Comparison of ENCODE assay signal across 1 cellular context in the genomic region with DNA sequence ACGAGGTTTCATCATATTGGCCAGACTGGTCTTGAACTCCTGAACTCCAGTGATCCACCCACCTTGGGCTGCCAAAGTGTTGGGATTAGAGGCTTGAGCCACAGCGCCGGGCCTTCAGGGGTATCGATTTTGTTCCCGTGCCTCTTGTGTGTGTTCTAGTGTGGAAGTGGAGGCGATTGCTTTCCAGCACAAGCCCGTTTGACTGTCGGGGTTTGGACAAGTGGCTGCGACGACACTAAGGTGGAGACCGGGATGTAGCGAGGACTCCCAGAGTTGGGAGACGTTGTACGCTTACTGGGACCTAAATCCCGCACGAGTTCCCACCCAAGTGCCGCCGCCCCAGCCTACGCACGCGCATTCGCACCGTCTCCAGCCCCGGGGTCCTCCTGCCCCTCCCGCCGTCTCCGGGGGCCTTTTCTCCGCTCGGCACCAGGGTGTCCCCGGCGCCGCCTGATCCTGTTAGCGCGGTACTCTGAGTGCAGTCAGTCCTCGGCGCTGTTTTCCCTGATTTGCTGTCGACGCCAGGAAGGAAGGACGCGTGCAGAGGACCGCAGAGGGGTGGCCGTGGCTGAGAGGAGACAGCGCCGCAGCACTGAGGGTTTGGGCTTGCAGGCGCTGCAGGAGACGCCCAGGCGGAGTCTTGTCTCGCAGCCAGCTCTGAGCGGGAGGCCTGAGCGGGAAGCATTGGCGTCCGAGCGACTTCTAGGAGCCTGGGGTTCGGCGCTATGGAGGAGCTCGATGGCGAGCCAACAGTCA.
TF ChIP-seq lines count a peak whose summit lies in the region.

A gene with protein sequence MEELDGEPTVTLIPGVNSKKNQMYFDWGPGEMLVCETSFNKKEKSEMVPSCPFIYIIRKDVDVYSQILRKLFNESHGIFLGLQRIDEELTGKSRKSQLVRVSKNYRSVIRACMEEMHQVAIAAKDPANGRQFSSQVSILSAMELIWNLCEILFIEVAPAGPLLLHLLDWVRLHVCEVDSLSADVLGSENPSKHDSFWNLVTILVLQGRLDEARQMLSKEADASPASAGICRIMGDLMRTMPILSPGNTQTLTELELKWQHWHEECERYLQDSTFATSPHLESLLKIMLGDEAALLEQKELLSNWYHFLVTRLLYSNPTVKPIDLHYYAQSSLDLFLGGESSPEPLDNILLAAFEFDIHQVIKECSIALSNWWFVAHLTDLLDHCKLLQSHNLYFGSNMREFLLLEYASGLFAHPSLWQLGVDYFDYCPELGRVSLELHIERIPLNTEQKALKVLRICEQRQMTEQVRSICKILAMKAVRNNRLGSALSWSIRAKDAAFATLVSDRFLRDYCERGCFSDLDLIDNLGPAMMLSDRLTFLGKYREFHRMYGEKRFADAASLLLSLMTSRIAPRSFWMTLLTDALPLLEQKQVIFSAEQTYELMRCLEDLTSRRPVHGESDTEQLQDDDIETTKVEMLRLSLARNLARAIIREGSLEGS (plus strand): TSS at position 643 of the 756 bp plus-strand sequence. CDS start 83 bp downstream, at position 726.

TF ChIP-seq in K562, 482 proteins besides CTCF, POLR2A, EP300 and RAD21 (continued from another document and continues in another):
- TF ChIP-seq, protein P1, sequence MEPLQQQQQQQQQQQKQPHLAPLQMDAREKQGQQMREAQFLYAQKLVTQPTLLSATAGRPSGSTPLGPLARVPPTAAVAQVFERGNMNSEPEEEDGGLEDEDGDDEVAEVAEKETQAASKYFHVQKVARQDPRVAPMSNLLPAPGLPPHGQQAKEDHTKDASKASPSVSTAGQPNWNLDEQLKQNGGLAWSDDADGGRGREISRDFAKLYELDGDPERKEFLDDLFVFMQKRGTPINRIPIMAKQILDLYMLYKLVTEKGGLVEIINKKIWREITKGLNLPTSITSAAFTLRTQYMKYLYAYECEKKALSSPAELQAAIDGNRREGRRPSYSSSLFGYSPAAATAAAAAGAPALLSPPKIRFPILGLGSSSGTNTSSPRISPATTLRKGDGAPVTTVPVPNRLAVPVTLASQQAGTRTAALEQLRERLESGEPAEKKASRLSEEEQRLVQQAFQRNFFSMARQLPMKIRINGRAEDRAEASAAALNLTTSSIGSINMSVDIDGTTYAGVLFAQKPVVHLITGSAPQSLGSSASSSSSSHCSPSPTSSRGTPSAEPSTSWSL (CRISPR knock-in tag; IDR thresholded peaks at IDR 0.05; ENCODE audit: borderline replicate concordance) = no peak
- TF ChIP-seq, protein P2, sequence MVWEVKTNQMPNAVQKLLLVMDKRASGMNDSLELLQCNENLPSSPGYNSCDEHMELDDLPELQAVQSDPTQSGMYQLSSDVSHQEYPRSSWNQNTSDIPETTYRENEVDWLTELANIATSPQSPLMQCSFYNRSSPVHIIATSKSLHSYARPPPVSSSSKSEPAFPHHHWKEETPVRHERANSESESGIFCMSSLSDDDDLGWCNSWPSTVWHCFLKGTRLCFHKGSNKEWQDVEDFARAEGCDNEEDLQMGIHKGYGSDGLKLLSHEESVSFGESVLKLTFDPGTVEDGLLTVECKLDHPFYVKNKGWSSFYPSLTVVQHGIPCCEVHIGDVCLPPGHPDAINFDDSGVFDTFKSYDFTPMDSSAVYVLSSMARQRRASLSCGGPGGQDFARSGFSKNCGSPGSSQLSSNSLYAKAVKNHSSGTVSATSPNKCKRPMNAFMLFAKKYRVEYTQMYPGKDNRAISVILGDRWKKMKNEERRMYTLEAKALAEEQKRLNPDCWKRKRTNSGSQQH (CRISPR knock-in tag; IDR thresholded peaks at IDR 0.05) = no peak
- no peak for TF ChIP-seq NCOA6 (IDR thresholded peaks at IDR 0.05)
- no peak for TF ChIP-seq SRSF9 (IDR thresholded peaks at IDR 0.05; ENCODE audit: borderline replicate concordance, low read depth, low read length)
- TF ChIP-seq SUPT5H (IDR thresholded peaks at IDR 0.05) = peak; percentile 92
- TF ChIP-seq, protein P3, sequence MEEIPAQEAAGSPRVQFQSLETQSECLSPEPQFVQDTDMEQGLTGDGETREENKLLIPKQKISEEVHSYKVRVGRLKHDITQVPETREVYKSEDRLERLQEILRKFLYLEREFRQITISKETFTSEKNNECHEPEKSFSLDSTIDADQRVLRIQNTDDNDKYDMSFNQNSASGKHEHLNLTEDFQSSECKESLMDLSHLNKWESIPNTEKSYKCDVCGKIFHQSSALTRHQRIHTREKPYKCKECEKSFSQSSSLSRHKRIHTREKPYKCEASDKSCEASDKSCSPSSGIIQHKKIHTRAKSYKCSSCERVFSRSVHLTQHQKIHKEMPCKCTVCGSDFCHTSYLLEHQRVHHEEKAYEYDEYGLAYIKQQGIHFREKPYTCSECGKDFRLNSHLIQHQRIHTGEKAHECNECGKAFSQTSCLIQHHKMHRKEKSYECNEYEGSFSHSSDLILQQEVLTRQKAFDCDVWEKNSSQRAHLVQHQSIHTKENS (CRISPR knock-in tag; IDR thresholded peaks at IDR 0.05) = no peak
- no peak for TF ChIP-seq ZNF764 (CRISPR knock-in tag; IDR thresholded peaks at IDR 0.05; ENCODE audit: low read depth)
- TF ChIP-seq TAF1 (IDR thresholded peaks at IDR 0.05; ENCODE audit: control insufficient read depth, extremely low read depth, insufficient read depth, low read length, severe bottlenecking) = peak; percentile 62
- TF ChIP-seq, protein P4, sequence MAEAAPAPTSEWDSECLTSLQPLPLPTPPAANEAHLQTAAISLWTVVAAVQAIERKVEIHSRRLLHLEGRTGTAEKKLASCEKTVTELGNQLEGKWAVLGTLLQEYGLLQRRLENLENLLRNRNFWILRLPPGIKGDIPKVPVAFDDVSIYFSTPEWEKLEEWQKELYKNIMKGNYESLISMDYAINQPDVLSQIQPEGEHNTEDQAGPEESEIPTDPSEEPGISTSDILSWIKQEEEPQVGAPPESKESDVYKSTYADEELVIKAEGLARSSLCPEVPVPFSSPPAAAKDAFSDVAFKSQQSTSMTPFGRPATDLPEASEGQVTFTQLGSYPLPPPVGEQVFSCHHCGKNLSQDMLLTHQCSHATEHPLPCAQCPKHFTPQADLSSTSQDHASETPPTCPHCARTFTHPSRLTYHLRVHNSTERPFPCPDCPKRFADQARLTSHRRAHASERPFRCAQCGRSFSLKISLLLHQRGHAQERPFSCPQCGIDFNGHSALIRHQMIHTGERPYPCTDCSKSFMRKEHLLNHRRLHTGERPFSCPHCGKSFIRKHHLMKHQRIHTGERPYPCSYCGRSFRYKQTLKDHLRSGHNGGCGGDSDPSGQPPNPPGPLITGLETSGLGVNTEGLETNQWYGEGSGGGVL (CRISPR knock-in tag; IDR thresholded peaks at IDR 0.05) = no peak
- TF ChIP-seq ARID1B (IDR thresholded peaks at IDR 0.05) = 0 out of 2 replicates have a peak, but pooled peaks have one; percentile 37
- no peak for TF ChIP-seq MAFG (tag; conservative IDR thresholded peaks at IDR 0.05)
- TF ChIP-seq RBM22 (IDR thresholded peaks at IDR 0.05; ENCODE audit: low read depth, low read length, poor library complexity, severe bottlenecking) = no peak
- TF ChIP-seq ZNF79 (CRISPR knock-in tag; IDR thresholded peaks at IDR 0.05; ENCODE audit: low read depth) = no peak
- TF ChIP-seq, protein P5, sequence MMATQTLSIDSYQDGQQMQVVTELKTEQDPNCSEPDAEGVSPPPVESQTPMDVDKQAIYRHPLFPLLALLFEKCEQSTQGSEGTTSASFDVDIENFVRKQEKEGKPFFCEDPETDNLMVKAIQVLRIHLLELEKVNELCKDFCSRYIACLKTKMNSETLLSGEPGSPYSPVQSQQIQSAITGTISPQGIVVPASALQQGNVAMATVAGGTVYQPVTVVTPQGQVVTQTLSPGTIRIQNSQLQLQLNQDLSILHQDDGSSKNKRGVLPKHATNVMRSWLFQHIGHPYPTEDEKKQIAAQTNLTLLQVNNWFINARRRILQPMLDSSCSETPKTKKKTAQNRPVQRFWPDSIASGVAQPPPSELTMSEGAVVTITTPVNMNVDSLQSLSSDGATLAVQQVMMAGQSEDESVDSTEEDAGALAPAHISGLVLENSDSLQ (IDR thresholded peaks at IDR 0.05) = no peak
- TF ChIP-seq ZBTB8A (IDR thresholded peaks at IDR 0.05; ENCODE audit: partially characterized antibody) = no peak
- no peak for TF ChIP-seq KLF10 (CRISPR knock-in tag; IDR thresholded peaks at IDR 0.05)
- TF ChIP-seq ILF3 (IDR thresholded peaks at IDR 0.05; ENCODE audit: borderline replicate concordance) = no peak
- TF ChIP-seq, protein P6, sequence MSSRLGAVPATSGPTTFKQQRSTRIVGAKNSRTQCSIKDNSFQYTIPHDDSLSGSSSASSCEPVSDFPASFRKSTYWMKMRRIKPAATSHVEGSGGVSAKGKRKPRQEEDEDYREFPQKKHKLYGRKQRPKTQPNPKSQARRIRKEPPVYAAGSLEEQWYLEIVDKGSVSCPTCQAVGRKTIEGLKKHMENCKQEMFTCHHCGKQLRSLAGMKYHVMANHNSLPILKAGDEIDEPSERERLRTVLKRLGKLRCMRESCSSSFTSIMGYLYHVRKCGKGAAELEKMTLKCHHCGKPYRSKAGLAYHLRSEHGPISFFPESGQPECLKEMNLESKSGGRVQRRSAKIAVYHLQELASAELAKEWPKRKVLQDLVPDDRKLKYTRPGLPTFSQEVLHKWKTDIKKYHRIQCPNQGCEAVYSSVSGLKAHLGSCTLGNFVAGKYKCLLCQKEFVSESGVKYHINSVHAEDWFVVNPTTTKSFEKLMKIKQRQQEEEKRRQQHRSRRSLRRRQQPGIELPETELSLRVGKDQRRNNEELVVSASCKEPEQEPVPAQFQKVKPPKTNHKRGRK (tag; IDR thresholded peaks at IDR 0.05) = no peak
- TF ChIP-seq ZNF282 (CRISPR knock-in tag; IDR thresholded peaks at IDR 0.05) = no peak
- TF ChIP-seq, protein P7, sequence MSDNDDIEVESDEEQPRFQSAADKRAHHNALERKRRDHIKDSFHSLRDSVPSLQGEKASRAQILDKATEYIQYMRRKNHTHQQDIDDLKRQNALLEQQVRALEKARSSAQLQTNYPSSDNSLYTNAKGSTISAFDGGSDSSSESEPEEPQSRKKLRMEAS (CRISPR knock-in tag; IDR thresholded peaks at IDR 0.05) = peak; percentile 67; the same call in 1 of the 2 replicates
- TF ChIP-seq SMARCB1 (IDR thresholded peaks at IDR 0.05; ENCODE audit: insufficient read length, low read depth) = no peak
- TF ChIP-seq TCF3 (CRISPR knock-in tag; IDR thresholded peaks at IDR 0.05) = no peak
- TF ChIP-seq FOXJ2 (tag; IDR thresholded peaks at IDR 0.05) = no peak
- peak; percentile 0; the same call in 1 of the 2 replicates for TF ChIP-seq ZBTB1 (CRISPR knock-in tag; IDR thresholded peaks at IDR 0.05; ENCODE audit: borderline replicate concordance, low read depth)
- no peak; the same call in 1 of the 2 replicates for TF ChIP-seq NBN (IDR thresholded peaks at IDR 0.05; ENCODE audit: low read depth)
- TF ChIP-seq, protein P8, sequence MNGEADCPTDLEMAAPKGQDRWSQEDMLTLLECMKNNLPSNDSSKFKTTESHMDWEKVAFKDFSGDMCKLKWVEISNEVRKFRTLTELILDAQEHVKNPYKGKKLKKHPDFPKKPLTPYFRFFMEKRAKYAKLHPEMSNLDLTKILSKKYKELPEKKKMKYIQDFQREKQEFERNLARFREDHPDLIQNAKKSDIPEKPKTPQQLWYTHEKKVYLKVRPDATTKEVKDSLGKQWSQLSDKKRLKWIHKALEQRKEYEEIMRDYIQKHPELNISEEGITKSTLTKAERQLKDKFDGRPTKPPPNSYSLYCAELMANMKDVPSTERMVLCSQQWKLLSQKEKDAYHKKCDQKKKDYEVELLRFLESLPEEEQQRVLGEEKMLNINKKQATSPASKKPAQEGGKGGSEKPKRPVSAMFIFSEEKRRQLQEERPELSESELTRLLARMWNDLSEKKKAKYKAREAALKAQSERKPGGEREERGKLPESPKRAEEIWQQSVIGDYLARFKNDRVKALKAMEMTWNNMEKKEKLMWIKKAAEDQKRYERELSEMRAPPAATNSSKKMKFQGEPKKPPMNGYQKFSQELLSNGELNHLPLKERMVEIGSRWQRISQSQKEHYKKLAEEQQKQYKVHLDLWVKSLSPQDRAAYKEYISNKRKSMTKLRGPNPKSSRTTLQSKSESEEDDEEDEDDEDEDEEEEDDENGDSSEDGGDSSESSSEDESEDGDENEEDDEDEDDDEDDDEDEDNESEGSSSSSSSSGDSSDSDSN (IDR thresholded peaks at IDR 0.05; ENCODE audit: borderline replicate concordance in 1 of 2, low read depth in 2 of 2, low read length in 2 of 2) = peak; percentile 66 to 75; a peak in 1 of 4 replicates
- peak; percentile 95 to 96 for TF ChIP-seq NRF1 (conservative IDR thresholded peaks at IDR 0.05 in 1 of 2, IDR thresholded peaks at IDR 0.05 in 1 of 2)
- 0 out of 2 replicates have a peak, but pooled peaks have one; percentile 32 for TF ChIP-seq EHMT2 (IDR thresholded peaks at IDR 0.05)
- TF ChIP-seq PYGO2 (tag; IDR thresholded peaks at IDR 0.05) = no peak
- TF ChIP-seq, protein P9, sequence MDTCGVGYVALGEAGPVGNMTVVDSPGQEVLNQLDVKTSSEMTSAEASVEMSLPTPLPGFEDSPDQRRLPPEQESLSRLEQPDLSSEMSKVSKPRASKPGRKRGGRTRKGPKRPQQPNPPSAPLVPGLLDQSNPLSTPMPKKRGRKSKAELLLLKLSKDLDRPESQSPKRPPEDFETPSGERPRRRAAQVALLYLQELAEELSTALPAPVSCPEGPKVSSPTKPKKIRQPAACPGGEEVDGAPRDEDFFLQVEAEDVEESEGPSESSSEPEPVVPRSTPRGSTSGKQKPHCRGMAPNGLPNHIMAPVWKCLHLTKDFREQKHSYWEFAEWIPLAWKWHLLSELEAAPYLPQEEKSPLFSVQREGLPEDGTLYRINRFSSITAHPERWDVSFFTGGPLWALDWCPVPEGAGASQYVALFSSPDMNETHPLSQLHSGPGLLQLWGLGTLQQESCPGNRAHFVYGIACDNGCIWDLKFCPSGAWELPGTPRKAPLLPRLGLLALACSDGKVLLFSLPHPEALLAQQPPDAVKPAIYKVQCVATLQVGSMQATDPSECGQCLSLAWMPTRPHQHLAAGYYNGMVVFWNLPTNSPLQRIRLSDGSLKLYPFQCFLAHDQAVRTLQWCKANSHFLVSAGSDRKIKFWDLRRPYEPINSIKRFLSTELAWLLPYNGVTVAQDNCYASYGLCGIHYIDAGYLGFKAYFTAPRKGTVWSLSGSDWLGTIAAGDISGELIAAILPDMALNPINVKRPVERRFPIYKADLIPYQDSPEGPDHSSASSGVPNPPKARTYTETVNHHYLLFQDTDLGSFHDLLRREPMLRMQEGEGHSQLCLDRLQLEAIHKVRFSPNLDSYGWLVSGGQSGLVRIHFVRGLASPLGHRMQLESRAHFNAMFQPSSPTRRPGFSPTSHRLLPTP (IDR thresholded peaks at IDR 0.05; ENCODE audit: borderline replicate concordance, extremely low read depth, insufficient read length) = peak; percentile 23
- TF ChIP-seq PCBP1 (IDR thresholded peaks at IDR 0.05; ENCODE audit: low read depth, low read length, poor library complexity, severe bottlenecking) = no peak
- TF ChIP-seq, protein P10, sequence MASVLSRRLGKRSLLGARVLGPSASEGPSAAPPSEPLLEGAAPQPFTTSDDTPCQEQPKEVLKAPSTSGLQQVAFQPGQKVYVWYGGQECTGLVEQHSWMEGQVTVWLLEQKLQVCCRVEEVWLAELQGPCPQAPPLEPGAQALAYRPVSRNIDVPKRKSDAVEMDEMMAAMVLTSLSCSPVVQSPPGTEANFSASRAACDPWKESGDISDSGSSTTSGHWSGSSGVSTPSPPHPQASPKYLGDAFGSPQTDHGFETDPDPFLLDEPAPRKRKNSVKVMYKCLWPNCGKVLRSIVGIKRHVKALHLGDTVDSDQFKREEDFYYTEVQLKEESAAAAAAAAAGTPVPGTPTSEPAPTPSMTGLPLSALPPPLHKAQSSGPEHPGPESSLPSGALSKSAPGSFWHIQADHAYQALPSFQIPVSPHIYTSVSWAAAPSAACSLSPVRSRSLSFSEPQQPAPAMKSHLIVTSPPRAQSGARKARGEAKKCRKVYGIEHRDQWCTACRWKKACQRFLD (CRISPR knock-in tag; IDR thresholded peaks at IDR 0.05) = no peak
- no peak for TF ChIP-seq STAT5A (IDR thresholded peaks at IDR 0.05; ENCODE audit: borderline replicate concordance, low read length)
- TF ChIP-seq ZC3H4 (CRISPR knock-in tag; IDR thresholded peaks at IDR 0.05; ENCODE audit: borderline replicate concordance) = peak; percentile 27; the same call in 1 of the 2 replicates
- TF ChIP-seq GTF2E2 (tag; IDR thresholded peaks at IDR 0.05) = 0 out of 2 replicates have a peak, but pooled peaks have one; percentile 15
